In the genomic region with DNA sequence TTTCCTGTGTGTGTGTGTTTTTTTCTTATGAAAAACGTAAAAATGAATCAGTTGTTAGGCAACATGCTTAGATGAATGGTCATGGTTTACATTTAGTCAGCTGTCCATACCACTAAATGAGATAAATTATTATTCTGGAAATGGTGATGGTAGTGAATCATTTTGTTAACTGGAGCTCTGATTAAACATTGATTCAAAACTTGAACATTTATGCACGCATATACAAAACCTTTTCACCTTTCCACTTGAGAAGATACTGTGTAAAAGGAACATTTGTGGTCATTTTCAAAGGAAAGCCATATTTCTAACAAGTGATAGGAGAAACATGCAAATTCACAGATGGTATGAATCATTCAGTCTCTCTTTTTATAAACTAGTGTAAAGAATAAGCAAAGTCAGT, we compare ENCODE assay signal across 1 cellular context.
TF ChIP-seq lines count a peak whose summit lies in the region.

No MANE protein-coding gene starts in this region.

TF ChIP-seq in SK-N-SH, 30 proteins besides CTCF, POLR2A, EP300 and RAD21 (continued from another document):
- TF ChIP-seq, protein P1, sequence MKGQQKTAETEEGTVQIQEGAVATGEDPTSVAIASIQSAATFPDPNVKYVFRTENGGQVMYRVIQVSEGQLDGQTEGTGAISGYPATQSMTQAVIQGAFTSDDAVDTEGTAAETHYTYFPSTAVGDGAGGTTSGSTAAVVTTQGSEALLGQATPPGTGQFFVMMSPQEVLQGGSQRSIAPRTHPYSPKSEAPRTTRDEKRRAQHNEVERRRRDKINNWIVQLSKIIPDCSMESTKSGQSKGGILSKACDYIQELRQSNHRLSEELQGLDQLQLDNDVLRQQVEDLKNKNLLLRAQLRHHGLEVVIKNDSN (IDR thresholded peaks at IDR 0.05; ENCODE audit: borderline replicate concordance, low read depth), result no peak
- no peak for TF ChIP-seq EZH2phosphoT487 (IDR thresholded peaks at IDR 0.05; ENCODE audit: borderline replicate concordance, low read depth)
- TF ChIP-seq, protein P2, sequence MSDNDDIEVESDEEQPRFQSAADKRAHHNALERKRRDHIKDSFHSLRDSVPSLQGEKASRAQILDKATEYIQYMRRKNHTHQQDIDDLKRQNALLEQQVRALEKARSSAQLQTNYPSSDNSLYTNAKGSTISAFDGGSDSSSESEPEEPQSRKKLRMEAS (IDR thresholded peaks at IDR 0.05; ENCODE audit: low read depth), result no peak; the same call in 1 of the 2 replicates
- peak; percentile 49; the same call in 1 of the 2 replicates for TF ChIP-seq TEAD4 (IDR thresholded peaks at IDR 0.05; ENCODE audit: borderline replicate concordance, insufficient read depth)
- TF ChIP-seq RFX5 (IDR thresholded peaks at IDR 0.05; ENCODE audit: low read length), result no peak
- TF ChIP-seq, protein P3, sequence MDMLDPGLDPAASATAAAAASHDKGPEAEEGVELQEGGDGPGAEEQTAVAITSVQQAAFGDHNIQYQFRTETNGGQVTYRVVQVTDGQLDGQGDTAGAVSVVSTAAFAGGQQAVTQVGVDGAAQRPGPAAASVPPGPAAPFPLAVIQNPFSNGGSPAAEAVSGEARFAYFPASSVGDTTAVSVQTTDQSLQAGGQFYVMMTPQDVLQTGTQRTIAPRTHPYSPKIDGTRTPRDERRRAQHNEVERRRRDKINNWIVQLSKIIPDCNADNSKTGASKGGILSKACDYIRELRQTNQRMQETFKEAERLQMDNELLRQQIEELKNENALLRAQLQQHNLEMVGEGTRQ (IDR thresholded peaks at IDR 0.05; ENCODE audit: borderline replicate concordance, low read depth, low read length), result no peak
- TF ChIP-seq YY1 (IDR thresholded peaks at IDR 0.05; ENCODE audit: low read depth), result no peak
- TF ChIP-seq, protein P4, sequence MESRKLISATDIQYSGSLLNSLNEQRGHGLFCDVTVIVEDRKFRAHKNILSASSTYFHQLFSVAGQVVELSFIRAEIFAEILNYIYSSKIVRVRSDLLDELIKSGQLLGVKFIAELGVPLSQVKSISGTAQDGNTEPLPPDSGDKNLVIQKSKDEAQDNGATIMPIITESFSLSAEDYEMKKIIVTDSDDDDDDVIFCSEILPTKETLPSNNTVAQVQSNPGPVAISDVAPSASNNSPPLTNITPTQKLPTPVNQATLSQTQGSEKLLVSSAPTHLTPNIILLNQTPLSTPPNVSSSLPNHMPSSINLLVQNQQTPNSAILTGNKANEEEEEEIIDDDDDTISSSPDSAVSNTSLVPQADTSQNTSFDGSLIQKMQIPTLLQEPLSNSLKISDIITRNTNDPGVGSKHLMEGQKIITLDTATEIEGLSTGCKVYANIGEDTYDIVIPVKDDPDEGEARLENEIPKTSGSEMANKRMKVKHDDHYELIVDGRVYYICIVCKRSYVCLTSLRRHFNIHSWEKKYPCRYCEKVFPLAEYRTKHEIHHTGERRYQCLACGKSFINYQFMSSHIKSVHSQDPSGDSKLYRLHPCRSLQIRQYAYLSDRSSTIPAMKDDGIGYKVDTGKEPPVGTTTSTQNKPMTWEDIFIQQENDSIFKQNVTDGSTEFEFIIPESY (IDR thresholded peaks at IDR 0.05; ENCODE audit: borderline replicate concordance, low read depth), result peak; percentile 44; the same call in 1 of the 2 replicates
- TF ChIP-seq ELF1 (IDR thresholded peaks at IDR 0.05), result no peak
- TF ChIP-seq NRF1 (IDR thresholded peaks at IDR 0.05; ENCODE audit: low read depth, low read length), result no peak
- TF ChIP-seq MXI1 (IDR thresholded peaks at IDR 0.05; ENCODE audit: low read depth, low read length), result no peak
- TF ChIP-seq TAF1 (IDR thresholded peaks at IDR 0.05; ENCODE audit: borderline replicate concordance, low read depth, low read length), result no peak
- no peak for TF ChIP-seq CHD2 (IDR thresholded peaks at IDR 0.05; ENCODE audit: low read length, partially characterized antibody)
- no peak for TF ChIP-seq RCOR1 (IDR thresholded peaks at IDR 0.05; ENCODE audit: low read length)
- TF ChIP-seq MEF2A (IDR thresholded peaks at IDR 0.05; ENCODE audit: borderline replicate concordance, low read depth), result peak; percentile 64; the same call in 1 of the 2 replicates
- TF ChIP-seq JUND (IDR thresholded peaks at IDR 0.05), result peak; percentile 75
- no peak for TF ChIP-seq GABPA (IDR thresholded peaks at IDR 0.05; ENCODE audit: low read depth)
- TF ChIP-seq NFIC (IDR thresholded peaks at IDR 0.05; ENCODE audit: borderline replicate concordance), result peak; percentile 64
- TF ChIP-seq, protein P5, sequence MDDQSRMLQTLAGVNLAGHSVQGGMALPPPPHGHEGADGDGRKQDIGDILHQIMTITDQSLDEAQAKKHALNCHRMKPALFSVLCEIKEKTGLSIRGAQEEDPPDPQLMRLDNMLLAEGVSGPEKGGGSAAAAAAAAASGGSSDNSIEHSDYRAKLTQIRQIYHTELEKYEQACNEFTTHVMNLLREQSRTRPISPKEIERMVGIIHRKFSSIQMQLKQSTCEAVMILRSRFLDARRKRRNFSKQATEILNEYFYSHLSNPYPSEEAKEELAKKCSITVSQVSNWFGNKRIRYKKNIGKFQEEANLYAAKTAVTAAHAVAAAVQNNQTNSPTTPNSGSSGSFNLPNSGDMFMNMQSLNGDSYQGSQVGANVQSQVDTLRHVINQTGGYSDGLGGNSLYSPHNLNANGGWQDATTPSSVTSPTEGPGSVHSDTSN (IDR thresholded peaks at IDR 0.05), result peak; percentile 93
- no peak for TF ChIP-seq GATA2 (CRISPR knock-in tag; IDR thresholded peaks at IDR 0.05)
- TF ChIP-seq RXRA (IDR thresholded peaks at IDR 0.05; ENCODE audit: borderline replicate concordance, low read depth), result peak; percentile 76; the same call in 1 of the 2 replicates
- no peak for TF ChIP-seq SIN3A (IDR thresholded peaks at IDR 0.05; ENCODE audit: borderline replicate concordance, low read depth, low read length)
- peak; percentile 66 for TF ChIP-seq FOSL2 (IDR thresholded peaks at IDR 0.05; ENCODE audit: borderline replicate concordance, low read depth)
- TF ChIP-seq FOXJ3 (CRISPR knock-in tag; IDR thresholded peaks at IDR 0.05), result no peak
- peak; percentile 21; the same call in 1 of the 2 replicates for TF ChIP-seq POLR2AphosphoS5 (IDR thresholded peaks at IDR 0.05; ENCODE audit: low read depth, low read length)
- TF ChIP-seq FOXM1 (IDR thresholded peaks at IDR 0.05; ENCODE audit: low read depth), result peak; percentile 71; the same call in 1 of the 2 replicates
- TF ChIP-seq, protein P6, sequence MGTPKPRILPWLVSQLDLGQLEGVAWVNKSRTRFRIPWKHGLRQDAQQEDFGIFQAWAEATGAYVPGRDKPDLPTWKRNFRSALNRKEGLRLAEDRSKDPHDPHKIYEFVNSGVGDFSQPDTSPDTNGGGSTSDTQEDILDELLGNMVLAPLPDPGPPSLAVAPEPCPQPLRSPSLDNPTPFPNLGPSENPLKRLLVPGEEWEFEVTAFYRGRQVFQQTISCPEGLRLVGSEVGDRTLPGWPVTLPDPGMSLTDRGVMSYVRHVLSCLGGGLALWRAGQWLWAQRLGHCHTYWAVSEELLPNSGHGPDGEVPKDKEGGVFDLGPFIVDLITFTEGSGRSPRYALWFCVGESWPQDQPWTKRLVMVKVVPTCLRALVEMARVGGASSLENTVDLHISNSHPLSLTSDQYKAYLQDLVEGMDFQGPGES (IDR thresholded peaks at IDR 0.05; ENCODE audit: low read depth, low read length), result no peak
